ENCODE assay signal across 10 cellular contexts in the genomic region with DNA sequence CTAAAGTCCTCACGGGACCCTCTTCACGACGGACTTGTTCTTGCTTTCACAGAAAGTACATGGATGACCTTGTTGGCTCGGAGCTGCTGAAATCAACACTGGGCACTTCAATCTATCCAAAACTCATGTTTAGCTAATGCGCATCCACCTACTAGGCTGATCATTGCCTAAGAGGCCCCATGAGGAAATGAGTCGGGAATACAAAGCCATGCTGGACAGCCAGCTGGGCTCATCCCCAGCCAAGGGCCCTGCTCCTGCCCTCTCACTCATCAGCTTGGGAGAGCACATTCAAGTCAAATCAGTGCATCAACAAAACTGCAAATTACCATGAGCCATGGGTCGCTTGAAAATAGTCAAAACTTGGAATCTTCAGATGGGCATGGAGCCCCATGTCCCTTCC. TPM values are rescaled to one million over a fixed set of nuclear protein-coding genes. Genes with fewer than 3 reads are reported as not detected.
"Had no signal": no experiment of that assay in that cellular context is flagged by ENCODE, and none has a peak within 500 bp of the region (broad histone marks: within the 10 kb centered on the region; RNA-seq: fewer than 3 reads in every experiment).

No MANE protein-coding gene starts in this region.

- H3K4me3 ChIP-seq: lung, stomach, thoracic aorta, upper lobe of right lung had no signal

- FAIRE-seq: astrocyte, kidney had no signal

- H3K27me3 ChIP-seq: foreskin keratinocyte, upper lobe of right lung had no signal

- H3K9me3 ChIP-seq: stomach, thoracic aorta, upper lobe of right lung had no signal

- H3K27ac ChIP-seq: foreskin keratinocyte, stomach, thoracic aorta, upper lobe of right lung had no signal

- H3K36me3 ChIP-seq: stomach, thoracic aorta, upper lobe of right lung had no signal

- H3K4me1 ChIP-seq: foreskin keratinocyte had no signal

RNA-seq across cellular contexts. Expression of gene HEYL, which starts 14.8 kb away (rescaled TPM):
- total RNA-seq: bronchial epithelial cell, foreskin keratinocyte had no signal

RNA-seq across cellular contexts. Expression of gene NT5C1A, which starts 17.6 kb away (rescaled TPM):
- total RNA-seq: bronchial epithelial cell, esophagus mucosa, foreskin keratinocyte, left lobe of liver, lung had no signal
- polyA plus RNA-seq: foreskin keratinocyte, lung had no signal

RNA-seq across cellular contexts. Expression of gene HPCAL4, which starts 36.9 kb away (rescaled TPM):
- total RNA-seq: esophagus mucosa, foreskin keratinocyte had no signal
- polyA plus RNA-seq: foreskin keratinocyte had no signal
